Comparison of ENCODE assay signal across 11 cellular contexts in the genomic region with DNA sequence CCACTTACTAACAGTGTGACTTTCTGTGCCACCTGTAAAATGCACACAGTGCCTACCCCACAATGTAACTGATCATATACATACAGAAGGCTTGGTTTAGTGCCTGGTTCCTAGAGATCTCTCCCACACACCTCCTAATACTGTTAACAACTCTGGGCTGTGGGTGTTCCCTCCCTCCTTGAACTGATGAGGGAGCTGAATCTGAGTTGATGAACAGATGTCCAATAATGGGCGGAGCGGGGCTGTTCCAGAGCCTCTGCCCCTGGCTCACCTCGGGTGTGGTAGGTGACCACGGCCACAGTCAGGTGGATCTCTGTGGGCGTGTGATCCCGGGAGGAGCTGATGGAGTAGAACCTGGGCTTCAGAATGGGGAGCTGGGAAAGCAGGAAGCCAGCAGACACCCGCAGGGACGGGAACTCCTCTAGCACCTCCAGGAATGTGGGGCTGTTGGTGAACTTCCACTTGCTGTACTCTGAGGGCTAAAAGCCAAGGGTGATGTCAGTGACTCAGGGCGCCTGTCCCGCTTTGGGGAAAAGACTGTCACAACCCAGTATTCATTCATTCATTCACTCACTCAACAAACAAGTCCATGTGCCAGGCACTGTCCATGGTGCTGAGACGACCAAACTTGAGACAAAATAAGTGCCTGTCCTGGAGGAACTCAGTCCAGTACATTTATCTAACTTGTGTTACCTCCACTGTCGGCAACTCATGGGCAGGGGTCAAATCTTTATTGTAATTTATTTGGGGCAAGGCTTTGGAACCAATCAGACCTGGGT. TPM values are rescaled to one million over a fixed set of nuclear protein-coding genes. Genes with fewer than 3 reads are reported as not detected.
DNase-seq lines count a peak whose midpoint lies in the region; FAIRE-seq and TF ChIP-seq lines count a peak whose summit lies in the region.
"Had no signal": no experiment of that assay in that cellular context is flagged by ENCODE, and none has a peak within 500 bp of the region (broad histone marks: within the 10 kb centered on the region; RNA-seq: fewer than 3 reads in every experiment).

No MANE protein-coding gene starts in this region.

- no peak overlapping the region for H3K27ac Mint-ChIP-seq in Calu3 (ENCODE audit: unreplicated experiment)
- H3K27ac Mint-ChIP-seq: brain had no signal

- BruUV-seq in Calu3 (replicated peaks; lab: Mats Ljungman, UMichigan): no TSS peak

- H3K9me2 ChIP-seq in hepatocyte (replicated peaks; ENCODE audit: insufficient read depth): no peaks in the 10 kb centered on the region

- no peak overlapping the region for H3K4me3 ChIP-seq in hepatocyte

- CTCF ChIA-PET in Calu3 (lab: Charles Lee): no interaction called here

- 81% methylated on average over 12 of the region's 12 CpGs for WGBS in hepatocyte (ENCODE audit: low lambda C conversion rate, missing lambda C conversion rate)

- no peak overlapping the region for H2AFZ ChIP-seq in hepatocyte

- no peak for TF ChIP-seq CTCF in hepatocyte (IDR thresholded peaks at IDR 0.05; ENCODE audit: poor library complexity)
- TF ChIP-seq CTCF in Calu3 (IDR thresholded peaks at IDR 0.05; ENCODE audit: unreplicated experiment): no peak

- DNase-seq in EH (ENCODE audit: low read depth): peak; percentile 46
- no peak for DNase-seq in HTR-8/SVneo (ENCODE audit: insufficient read length, low spot score)
- DNase-seq in activated CD4-positive, alpha-beta T cell treated with anti-CD3 and anti-CD28 coated beads, Interleukin-2, amount 50 U/mL, for 48 hours: peak; percentile 16 to 26
- DNase-seq in hepatocyte (ENCODE audit: low spot score): peak; percentile 48
- no peak for DNase-seq in Calu3
- DNase-seq in NCI-H1694 (lab: John Stamatoyannopoulos, UW): no peak
- no peak for DNase-seq in OCI-M2 (lab: John Stamatoyannopoulos, UW; ENCODE audit: unreplicated experiment)
- DNase-seq: GF-D8, glutamatergic neuron had no signal

- H3K36me3 Mint-ChIP-seq in Calu3 (ENCODE audit: insufficient read depth, unreplicated experiment): no peaks in the 10 kb centered on the region
- H3K36me3 Mint-ChIP-seq: brain had no signal

- H3K9me3 ChIP-seq in hepatocyte (ENCODE audit: low read depth): no peaks in the 10 kb centered on the region

- no peaks in the 10 kb centered on the region for H3K79me2 ChIP-seq in hepatocyte

- no peaks in the 10 kb centered on the region for H4K20me1 ChIP-seq in hepatocyte (ENCODE audit: insufficient read depth, poor library complexity, severe bottlenecking)

- H3K4me3 Mint-ChIP-seq in Calu3 (ENCODE audit: low read depth, unreplicated experiment): no peak overlapping the region
- H3K4me3 Mint-ChIP-seq: brain had no signal

- no peaks in the 10 kb centered on the region for H3K4me1 ChIP-seq in hepatocyte (ENCODE audit: insufficient read depth)

- no peak overlapping the region for H3K27ac ChIP-seq in hepatocyte

- intact Hi-C loops in Calu3 (cut with micrococcal nuclease; ENCODE audit: unreplicated experiment): no loop called here

- no peaks in the 10 kb centered on the region for H3K4me1 Mint-ChIP-seq in Calu3 (ENCODE audit: low read depth, unreplicated experiment)
- H3K4me1 Mint-ChIP-seq: brain had no signal

- no peaks in the 10 kb centered on the region for H3K27me3 ChIP-seq in hepatocyte

- FAIRE-seq in HTR-8/SVneo (lab: Jason Lieb, UNC): peak; percentile 76

- H3K36me3 ChIP-seq in hepatocyte (replicated peaks; ENCODE audit: insufficient read depth, low read depth): no peaks in the 10 kb centered on the region

- H3K9me3 Mint-ChIP-seq in Calu3 (ENCODE audit: low read depth, unreplicated experiment): no peaks in the 10 kb centered on the region
- H3K9me3 Mint-ChIP-seq: brain had no signal

- peaks cover 62% of the 10 kb centered on the region for H3K27me3 Mint-ChIP-seq in Calu3 (ENCODE audit: unreplicated experiment)

- no peak overlapping the region for H3K4me2 ChIP-seq in hepatocyte

RNA-seq across cellular contexts. Expression of a gene that starts 37.6 kb away (rescaled TPM):
- total RNA-seq in hepatocyte (6.7 TPM in 2 replicates), Calu3 (2022) (not detected in 2 replicates)
- 2.5 and 7.9 TPM in 2 replicates for polyA plus RNA-seq in hepatocyte
- total RNA-seq: mononuclear cell had no signal

Comparison
In these comparisons a context has a peak if more than half of its experiments do, and no peak if none do; other contexts are left out.
1. DNase-seq: peak in EH (single experiment), activated CD4-positive, alpha-beta T cell treated with anti-CD3 and anti-CD28 coated beads, Interleukin-2, amount 50 U/mL, for 48 hours (2 of 2) and hepatocyte (single experiment); none in HTR-8/SVneo (single experiment), Calu3 (single experiment), NCI-H1694 (single experiment) and OCI-M2 (single experiment).